Comparison of ENCODE assay signal across 17 cellular contexts in genomic region chr21:34906401-34906800, GRCh38.
DNase-seq lines count a peak whose midpoint lies in the region; ATAC-seq and TF ChIP-seq lines count a peak whose summit lies in the region.
"Had no signal": no experiment of that assay in that cellular context is flagged by ENCODE, and none has a peak within 500 bp of the region (broad histone marks: within the 10 kb centered on the region; RNA-seq: fewer than 3 reads in every experiment).

No MANE protein-coding gene starts in this region.

- no peaks in the 10 kb centered on the region for H3K9me3 ChIP-seq in CD4-positive, alpha-beta memory T cell (ENCODE audit: control insufficient read depth in 1 of 2, low read length in 2 of 2)
- H3K9me3 ChIP-seq in KOPT-K1 (ENCODE audit: insufficient read depth, low read length, poor library complexity, severe bottlenecking) = no peaks in the 10 kb centered on the region
- H3K9me3 ChIP-seq in left ventricle myocardium inferior (replicated peaks) = no peaks in the 10 kb centered on the region
- no peaks in the 10 kb centered on the region for H3K9me3 ChIP-seq in tibial artery

- no peak overlapping the region for H3K4me3 Mint-ChIP-seq in CD4-positive, alpha-beta memory T cell
- H3K4me3 Mint-ChIP-seq: GM23338 had no signal

- no peak overlapping the region for H3K4me2 ChIP-seq in mesendoderm (ENCODE audit: low read length)
- H3K4me2 ChIP-seq: GM23338 had no signal

- CTCF ChIA-PET in CD4-positive, alpha-beta memory T cell (lab: Charles Lee; ENCODE audit: partially characterized antibody) = interaction anchor here (1.6 kb wide), 1 partner anchor 141 kb away, joined by 7 read pairs; no protein-coding TSS in a partner anchor

- no peak overlapping the region for H3K56ac ChIP-seq in mesendoderm (ENCODE audit: low read length)

- no peak overlapping the region for H3K9ac ChIP-seq in mesendoderm (ENCODE audit: low read length)

- H2BK120ac ChIP-seq in mesendoderm (ENCODE audit: low read depth, low read length) = no peak overlapping the region

- no peak overlapping the region for H3K27ac ChIP-seq in CD4-positive, alpha-beta memory T cell (ENCODE audit: low read depth, low read length)
- H3K27ac ChIP-seq in KOPT-K1 (ENCODE audit: low read depth, low read length, poor library complexity, severe bottlenecking) = peak overlapping the region; percentile 68
- H3K27ac ChIP-seq in mesendoderm (ENCODE audit: low read depth, low read length) = no peak overlapping the region
- no peak overlapping the region for H3K27ac ChIP-seq in left ventricle myocardium inferior (replicated peaks)
- H3K27ac ChIP-seq in tibial artery = no peak overlapping the region

- H4K8ac ChIP-seq in mesendoderm (ENCODE audit: low read depth, low read length) = no peak overlapping the region

- H3K27me3 Mint-ChIP-seq in CD4-positive, alpha-beta memory T cell = no peaks in the 10 kb centered on the region

- peaks cover 66% of the 10 kb centered on the region for H3K4me1 ChIP-seq in CD4-positive, alpha-beta memory T cell (ENCODE audit: insufficient read depth, low read length)
- H3K4me1 ChIP-seq in mesendoderm (ENCODE audit: control insufficient read depth, low read depth, low read length) = peaks cover 11% of the 10 kb centered on the region
- no peaks in the 10 kb centered on the region for H3K4me1 ChIP-seq in left ventricle myocardium inferior
- no peaks in the 10 kb centered on the region for H3K4me1 ChIP-seq in tibial artery

- no peak for DNase-seq in CD4-positive, alpha-beta memory T cell
- no peak for DNase-seq in mesendoderm
- no peak for DNase-seq in sciatic nerve (ENCODE audit: low spot score)
- no peak for DNase-seq in left ventricle myocardium inferior
- DNase-seq in stimulated activated CD4-positive, alpha-beta T cell treated with anti-CD3 and anti-CD28 coated beads, Interleukin-4, amount 100 ng/mL, for 24 hours = no peak
- no peak for DNase-seq in tibial artery
- DNase-seq: C1 segment of cervical spinal cord, HCEC 1CT, IMR-90, Karpas-422, NCI-H1694, NCI-H2081, NCI-H2171 treated with DMSO at 0.1 percent for 48 hours, NCI-H524 treated with DMSO at 0.1 percent for 48 hours had no signal

- H4K5ac ChIP-seq in mesendoderm (ENCODE audit: low read length) = no peak overlapping the region

- H2AK5ac ChIP-seq in mesendoderm (ENCODE audit: low read length) = no peak overlapping the region

- peak overlapping the region in 5 of 7 donors; percentile 16 to 65 (median 41) for H3K27ac Mint-ChIP-seq in CD4-positive, alpha-beta memory T cell
- H3K27ac Mint-ChIP-seq: GM23338 had no signal

- no peak overlapping the region for H2BK5ac ChIP-seq in mesendoderm (ENCODE audit: low read length)

- H3K4me1 Mint-ChIP-seq in CD4-positive, alpha-beta memory T cell = peaks cover 47 to 68% (median 61%) of the 10 kb centered on the region in 4 donors

- no peaks in the 10 kb centered on the region for H3K79me2 ChIP-seq in mesendoderm (ENCODE audit: control insufficient read depth, insufficient read depth, low read length)

- intact Hi-C loops in CD4-positive, alpha-beta memory T cell (cut with micrococcal nuclease) = no loop called here
- intact Hi-C loops in sciatic nerve (cut with DNase I) (no loop called here), left ventricle myocardium inferior (cut with micrococcal nuclease) (no loop called here), tibial artery (cut with DNase I; ENCODE audit: low total_unique reads) (no loop called here)

- no peak overlapping the region for H3K23ac ChIP-seq in mesendoderm (ENCODE audit: low read length)

- H3K18ac ChIP-seq in mesendoderm (ENCODE audit: low read length) = peak overlapping the region; percentile 68

- H3K36me3 ChIP-seq in CD4-positive, alpha-beta memory T cell (ENCODE audit: insufficient read depth, low read length) = no peaks in the 10 kb centered on the region
- H3K36me3 ChIP-seq in KOPT-K1 (ENCODE audit: insufficient read depth, low read length) = peaks cover 14% of the 10 kb centered on the region; the same call in 1 of the 2 replicates
- H3K36me3 ChIP-seq in mesendoderm (ENCODE audit: control insufficient read depth, insufficient read depth, low read length) = no peaks in the 10 kb centered on the region
- H3K36me3 ChIP-seq in left ventricle myocardium inferior = no peaks in the 10 kb centered on the region
- H3K36me3 ChIP-seq in tibial artery = no peaks in the 10 kb centered on the region

- H3K79me1 ChIP-seq in mesendoderm (ENCODE audit: low read length) = no peaks in the 10 kb centered on the region

- ATAC-seq in sciatic nerve = no peak
- ATAC-seq: GM23338, Right ventricle myocardium inferior had no signal

- POLR2A ChIA-PET in CD4-positive, alpha-beta memory T cell (lab: Charles Lee; ENCODE audit: partially characterized antibody) = interaction anchor here (1.0 to 1.1 kb wide), 2 partner anchors 108 to 142 kb away, joined by 3 read pairs; no protein-coding TSS in a partner anchor

- TF ChIP-seq CTCF in left ventricle myocardium inferior (IDR thresholded peaks at IDR 0.05; ENCODE audit: borderline replicate concordance) = no peak
- TF ChIP-seq CTCF in tibial artery (IDR thresholded peaks at IDR 0.05) = no peak

- peak overlapping the region; percentile 55 for H3K4ac ChIP-seq in mesendoderm (ENCODE audit: low read depth, low read length)

- H3K9me3 Mint-ChIP-seq in CD4-positive, alpha-beta memory T cell = no peaks in the 10 kb centered on the region
- H3K9me3 Mint-ChIP-seq: GM23338 had no signal

- H3K27me3 ChIP-seq in CD4-positive, alpha-beta memory T cell (ENCODE audit: insufficient read depth, low read length) = no peaks in the 10 kb centered on the region
- H3K27me3 ChIP-seq in mesendoderm (ENCODE audit: insufficient read depth, low read length, poor library complexity) (no peaks in the 10 kb centered on the region), left ventricle myocardium inferior (ENCODE audit: low read depth) (peaks cover 94% of the 10 kb centered on the region), tibial artery (no peaks in the 10 kb centered on the region)

- H3K36me3 Mint-ChIP-seq in CD4-positive, alpha-beta memory T cell = peaks cover 3 to 6% of the 10 kb centered on the region in 2 donors

- H3K4me3 ChIP-seq in CD4-positive, alpha-beta memory T cell (ENCODE audit: low read length in 2 of 2) = no peak overlapping the region
- H3K4me3 ChIP-seq in mesendoderm (ENCODE audit: low read length) = no peak overlapping the region
- H3K4me3 ChIP-seq in left ventricle myocardium inferior = no peak overlapping the region
- no peak overlapping the region for H3K4me3 ChIP-seq in tibial artery
- H3K4me3 ChIP-seq: GM23338 had no signal

- no peak overlapping the region for H2BK15ac ChIP-seq in mesendoderm (replicated peaks; ENCODE audit: low read depth)
